In the genomic region with DNA sequence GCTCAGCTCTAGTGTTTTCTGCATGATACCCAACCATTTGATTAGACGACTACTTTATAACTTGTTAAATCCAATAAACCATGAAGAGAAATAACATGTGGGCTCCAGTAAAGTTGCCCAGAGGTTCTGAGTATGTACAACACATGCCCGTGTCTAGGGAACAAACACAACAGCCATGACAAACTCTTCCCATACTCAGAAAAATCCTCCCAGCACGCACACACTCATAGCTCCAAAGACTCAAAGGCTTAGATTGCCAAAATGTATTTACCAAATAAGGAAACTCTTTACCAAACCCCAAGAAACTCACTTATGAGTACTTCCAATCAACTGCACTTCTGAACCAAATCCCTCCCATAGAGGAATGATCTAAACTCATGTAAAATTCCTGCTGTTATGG, we compare ENCODE assay signal across 17 cellular contexts. TPM values are rescaled to one million over a fixed set of nuclear protein-coding genes. Genes with fewer than 3 reads are reported as not detected.
"Had no signal": no experiment of that assay in that cellular context is flagged by ENCODE, and none has a peak within 500 bp of the region (broad histone marks: within the 10 kb centered on the region; RNA-seq: fewer than 3 reads in every experiment).

No MANE protein-coding gene starts in this region.

- H3K4me3 Mint-ChIP-seq: activated CD4-positive, alpha-beta T cell treated with anti-CD3 and anti-CD28 coated beads, Interleukin-2, amount 10 ng/mL, durations not matched to agents 7 days and 5 days; nephron progenitor cell had no signal

- ATAC-seq: activated naive CD4-positive, alpha-beta T cell treated with anti-CD3 and anti-CD28 coated beads, Interleukin-2, amount 50 U/mL, for 72 hours; heart right ventricle; left ventricle myocardium superior had no signal

- H3K4me3 ChIP-seq: adrenal gland, heart right ventricle, tibial nerve had no signal

- H3K9me3 Mint-ChIP-seq: activated CD4-positive, alpha-beta T cell treated with anti-CD3 and anti-CD28 coated beads, Interleukin-2, amount 10 ng/mL, durations not matched to agents 7 days and 5 days; activated naive CD4-positive, alpha-beta T cell treated with anti-CD3 and anti-CD28 coated beads, Interleukin-2, amount 50 U/mL, for 72 hours; nephron progenitor cell had no signal

- H3K27me3 Mint-ChIP-seq: activated CD4-positive, alpha-beta T cell treated with anti-CD3 and anti-CD28 coated beads, Interleukin-2, amount 10 ng/mL, durations not matched to agents 7 days and 5 days had no signal

- DNase-seq: activated CD4-positive, alpha-beta T cell treated with anti-CD3 and anti-CD28 coated beads, Interleukin-2, amount 10 ng/mL, durations not matched to agents 7 days and 5 days; activated CD4-positive, CD25-positive, alpha-beta regulatory T cell; activated CD8-positive, alpha-beta memory T cell treated with anti-CD3 and anti-CD28 coated beads for 24 hours; activated CD8-positive, alpha-beta memory T cell treated with anti-CD3 and anti-CD28 coated beads, Interleukin-2, amount 50 U/mL, for 48 hours; activated gamma-delta T cell treated with Interleukin-2 at 50 U/mL for 16 hours; adrenal gland; cerebellar nuclear complex; effector CD4-positive, alpha-beta T cell; heart right ventricle; left ventricle myocardium superior; nephron progenitor cell; nucleus accumbens; stimulated activated naive CD4-positive, alpha-beta T cell treated with Interleukin-2 at 50 U/mL for 16 hours; T-helper 9 cell had no signal

- H3K4me1 Mint-ChIP-seq: nephron progenitor cell had no signal

- H3K27ac Mint-ChIP-seq: activated CD4-positive, alpha-beta T cell treated with anti-CD3 and anti-CD28 coated beads, Interleukin-2, amount 10 ng/mL, durations not matched to agents 7 days and 5 days had no signal

- H3K27ac ChIP-seq: adrenal gland, heart right ventricle, tibial nerve had no signal

- H3K27me3 ChIP-seq: adrenal gland, heart right ventricle, tibial nerve had no signal

- H3K9me3 ChIP-seq: adrenal gland, heart right ventricle, tibial nerve had no signal

RNA-seq across cellular contexts. Expression of gene TMEM119, which starts 54.2 kb away (rescaled TPM):
- total RNA-seq: renal cortical epithelial cell had no signal
